In the genomic region with DNA sequence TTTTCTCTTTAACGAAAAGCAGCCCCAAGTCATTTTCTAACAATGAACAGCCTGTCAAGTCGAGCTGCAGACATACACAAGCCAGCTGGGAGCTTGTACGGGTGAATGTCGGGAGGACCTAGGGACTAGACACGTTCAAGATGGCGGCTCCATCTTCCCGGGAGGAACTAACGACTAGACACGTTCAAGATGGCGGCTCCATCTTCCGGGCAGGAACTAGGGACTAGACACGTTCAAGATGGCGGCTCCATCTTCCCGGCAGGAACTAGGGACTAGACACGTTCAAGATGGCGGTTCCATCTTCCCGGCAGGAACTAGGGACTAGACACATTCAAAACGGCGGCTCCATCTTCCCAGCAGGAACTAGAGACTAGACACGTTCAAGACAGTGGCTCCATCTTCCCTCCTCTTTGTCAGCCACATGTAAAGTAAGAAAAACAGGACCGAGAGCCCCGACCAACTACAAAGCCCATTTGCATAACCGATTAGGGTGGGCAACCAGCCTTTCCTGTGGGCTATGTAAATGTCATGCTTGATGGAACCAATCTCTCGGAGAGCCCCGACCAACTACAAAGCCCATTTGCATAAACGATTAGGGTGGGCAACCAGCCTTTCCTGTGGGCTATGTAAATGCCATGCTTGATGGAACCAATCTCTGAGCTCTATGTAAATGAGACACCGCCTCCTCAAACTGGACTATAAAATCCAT, we compare ENCODE assay signal across 9 cellular contexts.
DNase-seq lines count a peak whose midpoint lies in the region; ATAC-seq and TF ChIP-seq lines count a peak whose summit lies in the region.
"Had no signal": no experiment of that assay in that cellular context is flagged by ENCODE, and none has a peak within 500 bp of the region (broad histone marks: within the 10 kb centered on the region; RNA-seq: fewer than 3 reads in every experiment).

No MANE protein-coding gene starts in this region.

- peaks cover 0 to 2% of the 10 kb centered on the region in 2 donors for H3K27me3 Mint-ChIP-seq in CD8-positive, alpha-beta memory T cell
- no peaks in the 10 kb centered on the region for H3K27me3 Mint-ChIP-seq in chondrocyte (ENCODE audit: low read depth)

- H3K36me3 ChIP-seq in CD8-positive, alpha-beta memory T cell (ENCODE audit: insufficient read depth, low read length): no peaks in the 10 kb centered on the region
- H3K36me3 ChIP-seq in thoracic aorta: no peaks in the 10 kb centered on the region
- H3K36me3 ChIP-seq in esophagus squamous epithelium: no peaks in the 10 kb centered on the region

- no peaks in the 10 kb centered on the region for H3K27me3 ChIP-seq in CD8-positive, alpha-beta memory T cell (ENCODE audit: insufficient read depth, low read length, poor library complexity, severe bottlenecking)
- H3K27me3 ChIP-seq in thoracic aorta (replicated peaks; ENCODE audit: insufficient read depth) (no peaks in the 10 kb centered on the region), esophagus squamous epithelium (no peaks in the 10 kb centered on the region)

- peak; percentile 12 to 61 (median 51) for DNase-seq in CD8-positive, alpha-beta memory T cell
- DNase-seq in cerebellar cortex (ENCODE audit: low spot score): peak; percentile 75
- DNase-seq in lung microvascular endothelial cell (ENCODE audit: low read depth in 2 of 2): peak; percentile 86 to 93
- DNase-seq in thoracic aorta (ENCODE audit: low spot score): no peak
- no peak for DNase-seq in chondrocyte (ENCODE audit: low spot score)
- no peak for DNase-seq in esophagus squamous epithelium (lab: John Stamatoyannopoulos, UW)

- H3K4me3 ChIP-seq in CD8-positive, alpha-beta memory T cell (ENCODE audit: low read length): peak overlapping the region; percentile 21
- peak overlapping the region; percentile 68 for H3K4me3 ChIP-seq in thoracic aorta
- peak overlapping the region in 2 of 4 donors; percentile 37 to 66 for H3K4me3 ChIP-seq in esophagus squamous epithelium

- H3K9me3 ChIP-seq in CD8-positive, alpha-beta memory T cell (ENCODE audit: low read length): no peaks in the 10 kb centered on the region
- no peaks in the 10 kb centered on the region for H3K9me3 ChIP-seq in thoracic aorta
- no peaks in the 10 kb centered on the region for H3K9me3 ChIP-seq in esophagus squamous epithelium

- peaks cover 0 to 8% (median 4%) of the 10 kb centered on the region in 3 donors for H3K36me3 Mint-ChIP-seq in CD8-positive, alpha-beta memory T cell
- peaks cover 2% of the 10 kb centered on the region for H3K36me3 Mint-ChIP-seq in chondrocyte (ENCODE audit: low read depth)

- H3K4me3 Mint-ChIP-seq in CD8-positive, alpha-beta memory T cell: peak overlapping the region; percentile 81 to 98 (median 94)
- no peak overlapping the region for H3K4me3 Mint-ChIP-seq in chondrocyte (ENCODE audit: unreplicated experiment)

- peaks cover 0 to 15% (median 7%) of the 10 kb centered on the region in 3 donors for H3K4me1 Mint-ChIP-seq in CD8-positive, alpha-beta memory T cell
- H3K4me1 Mint-ChIP-seq in chondrocyte (ENCODE audit: low read depth): peaks cover 8% of the 10 kb centered on the region

- H3K27ac ChIP-seq in CD8-positive, alpha-beta memory T cell (ENCODE audit: low read depth, low read length): no peak overlapping the region
- peak overlapping the region in 1 of 2 donors; percentile 64 for H3K27ac ChIP-seq in thoracic aorta
- H3K27ac ChIP-seq in esophagus squamous epithelium: peak overlapping the region in 2 of 4 donors; percentile 8 to 66
- H3K27ac ChIP-seq: HL-60 had no signal

- ATAC-seq in HG03159 (IDR thresholded peaks at IDR 0.05; ENCODE audit: unreplicated experiment) (peak; percentile 61), thoracic aorta (ENCODE audit: insufficient number of reproducible peaks, low FRiP score, low read depth) (no peak), HG03432 (IDR thresholded peaks at IDR 0.05; ENCODE audit: unreplicated experiment) (no peak)

- TF ChIP-seq CTCF in thoracic aorta (IDR thresholded peaks at IDR 0.05): no peak
- no peak for TF ChIP-seq CTCF in chondrocyte (IDR thresholded peaks at IDR 0.05)
- TF ChIP-seq CTCF in esophagus squamous epithelium (IDR thresholded peaks at IDR 0.05): no peak

- H3K4me1 ChIP-seq in CD8-positive, alpha-beta memory T cell (ENCODE audit: insufficient read depth, low read length): no peaks in the 10 kb centered on the region
- no peaks in the 10 kb centered on the region for H3K4me1 ChIP-seq in thoracic aorta (ENCODE audit: control insufficient read depth in 1 of 2, low read depth in 2 of 2)
- peaks cover 0 to 10% (median 5%) of the 10 kb centered on the region in 3 donors for H3K4me1 ChIP-seq in esophagus squamous epithelium

- intact Hi-C loops in esophagus squamous epithelium (cut with DNase I): no loop called here

- CTCF ChIA-PET in CD8-positive, alpha-beta memory T cell (lab: Charles Lee): no interaction called here

- WGBS in esophagus squamous epithelium, 2 donors: 30 to 73% methylated on average over 16 to 25 of the region's 27 CpGs

- H3K27ac Mint-ChIP-seq in CD8-positive, alpha-beta memory T cell: peak overlapping the region; percentile 68 to 98 (median 88)
- H3K27ac Mint-ChIP-seq in chondrocyte (ENCODE audit: unreplicated experiment): no peak overlapping the region

- POLR2A ChIA-PET in CD8-positive, alpha-beta memory T cell (lab: Charles Lee): no interaction called here

- peaks cover 0 to 7% (median 2%) of the 10 kb centered on the region in 5 donors for H3K9me3 Mint-ChIP-seq in CD8-positive, alpha-beta memory T cell
- H3K9me3 Mint-ChIP-seq in chondrocyte (ENCODE audit: low read depth): no peaks in the 10 kb centered on the region

- no peak for TF ChIP-seq POLR2A in esophagus squamous epithelium (IDR thresholded peaks at IDR 0.05)

Comparison
In these comparisons a context has a peak if more than half of its experiments do, and no peak if none do; other contexts are left out.
1. DNase-seq: peak in CD8-positive, alpha-beta memory T cell (5 of 5), cerebellar cortex (single experiment) and lung microvascular endothelial cell (2 of 2); none in thoracic aorta (single experiment), chondrocyte (single experiment) and esophagus squamous epithelium (single experiment).